15 cellular contexts compared by ENCODE assay signal in the genomic region with DNA sequence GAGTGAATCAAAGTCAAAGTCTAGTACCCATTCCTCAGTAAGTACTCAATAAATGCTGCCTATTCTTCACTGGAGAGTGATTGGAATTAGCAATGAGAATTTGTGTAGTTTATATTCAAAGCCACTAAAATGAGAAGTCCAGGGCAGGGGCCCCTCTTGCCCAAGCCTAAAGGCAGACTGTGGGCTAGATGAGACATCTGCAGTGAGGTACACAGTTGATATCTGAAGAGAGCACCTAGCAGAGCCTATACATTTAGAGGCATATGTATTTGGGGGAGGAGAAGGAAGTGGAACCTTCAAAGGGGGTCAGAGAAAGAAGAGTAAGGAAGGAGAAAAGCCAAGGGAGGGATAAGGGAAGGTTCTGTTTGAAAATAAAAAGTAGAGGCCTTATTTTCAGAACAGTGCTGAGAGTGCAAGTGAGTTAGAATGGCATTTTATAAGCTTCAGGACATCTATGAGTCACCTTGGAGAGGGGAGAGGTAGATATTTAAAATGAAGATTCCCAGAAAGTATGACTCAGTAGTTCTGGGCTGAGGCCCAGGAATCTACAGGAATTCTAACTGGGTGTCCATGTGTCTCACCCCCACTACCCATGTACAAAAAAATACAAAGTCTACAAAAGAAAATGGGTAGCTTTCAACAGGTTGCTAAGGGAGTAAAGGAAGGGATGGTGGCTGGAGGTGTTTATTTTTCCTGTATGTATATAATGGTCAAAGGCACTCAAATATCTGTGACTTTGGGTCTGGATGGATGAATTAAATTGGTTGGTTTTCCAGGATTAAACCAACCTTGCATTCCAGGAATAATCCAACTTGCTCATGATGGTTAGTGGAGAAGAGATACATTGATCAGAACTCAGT.
DNase-seq lines count a peak whose midpoint lies in the region; TF ChIP-seq lines count a peak whose summit lies in the region.
"Had no signal": no experiment of that assay in that cellular context is flagged by ENCODE, and none has a peak within 500 bp of the region (broad histone marks: within the 10 kb centered on the region; RNA-seq: fewer than 3 reads in every experiment).

No MANE protein-coding gene starts in this region.

- in situ Hi-C loops in brain microvascular endothelial cell (cut with HindIII; ENCODE audit: low pct_ligation_motif_present, low sequenced_read_pairs): no loop called here

- H3K36me3 ChIP-seq in brain microvascular endothelial cell (replicated peaks): no peaks in the 10 kb centered on the region
- no peaks in the 10 kb centered on the region for H3K36me3 ChIP-seq in kidney epithelial cell (ENCODE audit: control insufficient read depth, insufficient read depth, low read length)
- H3K36me3 ChIP-seq: right lobe of liver had no signal

- no peak for TF ChIP-seq CTCF in brain microvascular endothelial cell (IDR thresholded peaks at IDR 0.05; ENCODE audit: low read depth, low read length, missing control alignments)
- no peak for TF ChIP-seq CTCF in kidney epithelial cell (IDR thresholded peaks at IDR 0.05; ENCODE audit: insufficient read depth, low read length, poor library complexity, severe bottlenecking)
- TF ChIP-seq CTCF in GM10266 (IDR thresholded peaks at IDR 0.05; ENCODE audit: control insufficient read depth, insufficient read depth, low read depth, missing control alignments): no peak

- H3K27me3 ChIP-seq in brain microvascular endothelial cell (replicated peaks) (no peaks in the 10 kb centered on the region), kidney epithelial cell (ENCODE audit: control insufficient read depth, insufficient read depth, low read length) (no peaks in the 10 kb centered on the region)
- H3K27me3 ChIP-seq: right lobe of liver had no signal

- H3K4me3 ChIP-seq in brain microvascular endothelial cell (ENCODE audit: low read depth, low read length) (no peak overlapping the region), kidney epithelial cell (ENCODE audit: low read depth, low read length) (no peak overlapping the region)
- H3K4me3 ChIP-seq: right lobe of liver had no signal

- peak; percentile 80 for DNase-seq in AG20443 (ENCODE audit: low spot score)
- peak; percentile 79 for DNase-seq in LHCN-M2 (ENCODE audit: low read depth)
- peak; percentile 80 for DNase-seq in brain microvascular endothelial cell
- peak; percentile 65 for DNase-seq in kidney epithelial cell (ENCODE audit: low read depth)
- no peak for DNase-seq in activated naive CD4-positive, alpha-beta T cell (lab: John Stamatoyannopoulos, UW)
- DNase-seq in GM10266 (ENCODE audit: extremely low spot score): no peak
- DNase-seq in cerebellum (ENCODE audit: low spot score): no peak
- no peak for DNase-seq in NAMALWA (ENCODE audit: low spot score)
- DNase-seq: activated CD4-positive, alpha-beta T cell treated with anti-CD3 and anti-CD28 coated beads for 48 hours; erythroblast; immature natural killer cell; Karpas-422; NCI-H2107; NK-92 treated with Interleukin-12 subunit alpha and Interleukin-12 subunit beta, amount 100 ng/mL, for 24 hours had no signal

- H3K27ac ChIP-seq in brain microvascular endothelial cell: no peak overlapping the region
- H3K27ac ChIP-seq: right lobe of liver had no signal

Comparison
In these comparisons a context has a peak if more than half of its experiments do, and no peak if none do; other contexts are left out.
1. DNase-seq: peak in AG20443 (single experiment), LHCN-M2 (single experiment), brain microvascular endothelial cell (single experiment) and kidney epithelial cell (single experiment); none in activated naive CD4-positive, alpha-beta T cell (0 of 4), GM10266 (single experiment), cerebellum (single experiment) and NAMALWA (single experiment).